Comparison of ENCODE assay signal across 32 cellular contexts in the genomic region with DNA sequence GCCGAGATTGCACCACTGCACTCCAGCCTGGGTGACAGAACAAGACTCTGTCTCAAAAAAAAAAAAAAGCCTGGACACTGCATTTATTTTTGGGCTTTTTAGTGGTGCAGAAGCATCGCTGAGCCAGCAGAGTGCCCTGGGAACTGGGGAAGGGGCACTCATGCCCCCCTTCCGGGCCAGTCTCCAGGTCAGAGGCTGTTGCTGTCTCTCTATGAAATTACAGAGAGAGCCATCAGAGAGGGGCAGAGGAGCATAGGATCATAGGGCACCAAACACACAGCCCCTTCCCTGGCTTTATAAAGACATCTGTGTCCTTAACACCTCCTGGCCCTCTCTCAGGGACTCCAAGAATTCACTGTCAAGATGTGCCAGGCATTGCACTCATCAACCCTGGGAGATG.
"Had no signal": no experiment of that assay in that cellular context is flagged by ENCODE, and none has a peak within 500 bp of the region (broad histone marks: within the 10 kb centered on the region; RNA-seq: fewer than 3 reads in every experiment).

No MANE protein-coding gene starts in this region.

- H3K4me3 ChIP-seq: adrenal gland, ascending aorta, body of pancreas, breast epithelium, cardiac muscle cell had no signal

- H3K36me3 ChIP-seq: adrenal gland, brain microvascular endothelial cell, breast epithelium, cardiac muscle cell had no signal

- H3K4me1 ChIP-seq: adrenal gland, ascending aorta, body of pancreas, breast epithelium had no signal

- H3K27me3 ChIP-seq: adrenal gland, ascending aorta, body of pancreas, brain microvascular endothelial cell, breast epithelium, cardiac muscle cell had no signal

- DNase-seq: activated effector memory CD4-positive, alpha-beta T cell treated with anti-CD3 and anti-CD28 coated beads, Interleukin-2, amount 50 U/mL, for 16 hours; activated effector memory CD4-positive, alpha-beta T cell treated with Interleukin-2 at 50 U/mL for 16 hours; activated gamma-delta T cell; activated gamma-delta T cell treated with Interleukin-2 at 50 U/mL for 16 hours; activated naive CD4-positive, alpha-beta T cell; activated naive CD4-positive, alpha-beta T cell treated with anti-CD3 and anti-CD28 coated beads for 36 hours; activated naive CD4-positive, alpha-beta T cell treated with anti-CD3 and anti-CD28 coated beads, Interleukin-2, amount 10 ng/mL, durations not matched to agents 7 days and 5 days; activated naive CD4-positive, alpha-beta T cell treated with anti-CD3 and anti-CD28 coated beads, Interleukin-2, amount 50 U/mL, for 16 hours; activated naive CD4-positive, alpha-beta T cell treated with Interleukin-2 at 50 U/mL for 16 hours; activated naive CD8-positive, alpha-beta T cell treated with anti-CD3 and anti-CD28 coated beads for 36 hours; activated naive CD8-positive, alpha-beta T cell treated with anti-CD3 and anti-CD28 coated beads, Interleukin-2, amount 10 ng/mL, durations not matched to agents 7 days and 5 days; activated naive CD8-positive, alpha-beta T cell treated with anti-CD3 and anti-CD28 coated beads, Interleukin-2, amount 50 U/mL, for 24 hours; activated T-cell treated with anti-CD3 and anti-CD28 coated beads, Interleukin-2, amount 50 U/mL, for 1 hour; activated T-cell treated with anti-CD3 and anti-CD28 coated beads, Interleukin-2, amount 50 U/mL, for 24 hours; activated T-cell treated with anti-CD3 and anti-CD28 coated beads, Interleukin-2, amount 50 U/mL, for 4 hours; activated T-cell treated with anti-CD3 and anti-CD28 coated beads, Interleukin-2, amount 50 U/mL, for 48 hours; activated T-cell treated with anti-CD3 and anti-CD28 coated beads, Interleukin-2, amount 50 U/mL, for 72 hours; adrenal gland; amniotic stem cell; amygdala; anterior cingulate cortex; aorta; body of pancreas; brain microvascular endothelial cell; caudate nucleus; central memory CD4-positive, alpha-beta T cell; cerebellar nuclear complex had no signal

- H3K27ac ChIP-seq: adrenal gland, ascending aorta, body of pancreas, brain microvascular endothelial cell, breast epithelium, cardiac muscle cell had no signal

- H3K9me3 ChIP-seq: adrenal gland, ascending aorta, body of pancreas, breast epithelium had no signal

- ATAC-seq: activated naive CD4-positive, alpha-beta T cell treated with anti-CD3 and anti-CD28 coated beads, Interleukin-2, amount 50 U/mL, for 72 hours; activated T-cell treated with anti-CD3 and anti-CD28 coated beads, Interleukin-2, amount 50 U/mL, for 4 hours; activated T-cell treated with anti-CD3 and anti-CD28 coated beads, Interleukin-2, amount 50 U/mL, for 72 hours; activated T-helper 17 cell treated with anti-CD3 and anti-CD28 coated beads, Interleukin-2, amount 50 U/mL, for 72 hours; body of pancreas had no signal
